In the genomic region with DNA sequence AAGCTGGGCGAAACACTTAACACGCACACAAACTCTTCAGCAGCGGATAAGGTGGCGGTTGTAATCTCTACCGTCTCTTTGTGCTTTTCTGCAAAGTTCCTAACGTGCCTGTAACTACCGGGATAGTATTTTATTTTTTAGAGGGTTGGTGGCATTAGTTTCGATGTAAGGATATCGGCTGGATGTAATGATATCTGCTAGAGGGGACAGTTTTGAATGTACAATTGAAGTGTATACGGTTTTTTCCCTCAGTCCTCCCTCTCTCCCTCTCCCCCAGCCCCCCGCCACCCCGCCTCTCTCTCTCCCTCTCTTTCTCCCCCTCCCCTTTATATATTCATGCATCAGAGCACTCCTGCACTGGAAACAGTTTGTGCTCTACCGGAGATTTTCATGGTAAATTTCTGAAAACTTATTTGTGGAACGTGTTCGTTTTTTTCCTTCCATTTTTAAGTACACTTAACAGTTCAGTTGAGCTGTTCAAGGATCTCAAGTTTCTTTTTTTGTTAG, we compare ENCODE assay signal across 1 cellular context.
TF ChIP-seq lines count a peak whose summit lies in the region.

No MANE protein-coding gene starts in this region.

TF ChIP-seq in H1, 55 proteins besides CTCF, POLR2A, EP300 and RAD21 (continued from another document):
- TF ChIP-seq KDM5A (IDR thresholded peaks at IDR 0.05; ENCODE audit: low read length) (no peak), PHF8 (conservative IDR thresholded peaks at IDR 0.05; ENCODE audit: low read depth, low read length) (no peak), NANOG (IDR thresholded peaks at IDR 0.05; ENCODE audit: insufficient read depth, low read depth, low read length, poor library complexity, severe bottlenecking) (no peak), BRCA1 (IDR thresholded peaks at IDR 0.05; ENCODE audit: low read depth, low read length) (no peak), JUN (IDR thresholded peaks at IDR 0.05; ENCODE audit: low read depth, low read length) (no peak), CEBPB (IDR thresholded peaks at IDR 0.05; ENCODE audit: low read depth, low read length) (no peak), SP1 (IDR thresholded peaks at IDR 0.05; ENCODE audit: low read depth, low read length) (no peak)
